In genomic region chr3:172231318-172231901, GRCh38 we compare ENCODE assay signal across 8 cellular contexts.
"Had no signal": no experiment of that assay in that cellular context is flagged by ENCODE, and none has a peak within 500 bp of the region (broad histone marks: within the 10 kb centered on the region; RNA-seq: fewer than 3 reads in every experiment).

No MANE protein-coding gene starts in this region.

- H3K4me3 ChIP-seq: GM23338 had no signal

- H3K27me3 Mint-ChIP-seq: IgD-negative memory B cell had no signal

- H3K4me2 ChIP-seq: GM23338 had no signal

- DNase-seq: H9, HCEC 1CT, KBM-7 had no signal

- H3K27ac Mint-ChIP-seq: GM23338, H9, IgD-negative memory B cell had no signal

- H3K4me3 Mint-ChIP-seq: GM23338, H9, IgD-negative memory B cell had no signal

- ATAC-seq: GM23338 had no signal

- H2AFZ ChIP-seq: GM23338 had no signal

- H3K9me3 Mint-ChIP-seq: GM23338, H9, IgD-negative memory B cell had no signal

- FAIRE-seq: H1, H54, HTR-8/SVneo had no signal

- H3K4me1 Mint-ChIP-seq: IgD-negative memory B cell had no signal
